Comparison of ENCODE assay signal across 8 cellular contexts in genomic region chr6:96520039-96520850, GRCh38. TPM values are rescaled to one million over a fixed set of nuclear protein-coding genes. Genes with fewer than 3 reads are reported as not detected.
A peak's percentile ranks its signal among the peaks of the same experiment; 100 is the strongest.
DNase-seq lines count a peak whose midpoint lies in the region; ATAC-seq and TF ChIP-seq lines count a peak whose summit lies in the region.

No MANE protein-coding gene starts in this region.

- no peaks in the 10 kb centered on the region for H3K36me3 Mint-ChIP-seq in neural crest cell (ENCODE audit: low read depth)

- no peaks in the 10 kb centered on the region for H3K9me3 Mint-ChIP-seq in neural crest cell

- H3K9ac ChIP-seq in OCI-LY1 (ENCODE audit: low read length) (peak overlapping the region; percentile 82), endocrine pancreas (ENCODE audit: control insufficient read depth, insufficient read depth, low read length) (no peak overlapping the region)

- H3K4me2 ChIP-seq in DOHH2 (ENCODE audit: low read length) (peak overlapping the region; percentile 85), OCI-LY1 (ENCODE audit: low read length) (peak overlapping the region; percentile 80)

- peak overlapping the region; percentile 99 for H3K4me3 Mint-ChIP-seq in neural crest cell

- DNase-seq in neural crest cell (ENCODE audit: low read depth, low spot score), result no peak
- no peak for DNase-seq in activated CD4-positive, CD25-positive, alpha-beta regulatory T cell treated with anti-CD3 and anti-CD28 coated beads, Interleukin-2, amount 50 U/mL, for 72 hours
- no peak for DNase-seq in NCI-H774 (lab: John Stamatoyannopoulos, UW)
- no peak for DNase-seq in NCI-H526 treated with DMSO at 0.1 percent for 48 hours (lab: John Stamatoyannopoulos, UW)

- H3K27ac Mint-ChIP-seq in neural crest cell (ENCODE audit: unreplicated experiment), result peak overlapping the region; percentile 6

- H3K27me3 Mint-ChIP-seq in neural crest cell (ENCODE audit: low read depth), result no peaks in the 10 kb centered on the region

- peaks cover 26% of the 10 kb centered on the region for H3K4me1 Mint-ChIP-seq in neural crest cell

- H3F3A ChIP-seq in DOHH2 (ENCODE audit: control insufficient read depth, insufficient read depth), result no peaks in the 10 kb centered on the region; the same call in 1 of the 2 replicates
- no peaks in the 10 kb centered on the region for H3F3A ChIP-seq in OCI-LY1 (ENCODE audit: insufficient read depth, low read length)

- H3K4me3 ChIP-seq in DOHH2 (ENCODE audit: low read length), result peak overlapping the region; percentile 95
- H3K4me3 ChIP-seq in OCI-LY1 (ENCODE audit: low read depth, low read length, poor library complexity, severe bottlenecking), result peak overlapping the region; percentile 80
- H3K4me3 ChIP-seq in endocrine pancreas (ENCODE audit: control insufficient read depth, insufficient read depth, low read length), result peak overlapping the region; percentile 96

- H3K4me1 ChIP-seq in DOHH2 (ENCODE audit: control insufficient read depth, low read length) (peaks cover 26% of the 10 kb centered on the region), OCI-LY1 (ENCODE audit: insufficient read depth, low read length, severe bottlenecking) (peaks cover 31% of the 10 kb centered on the region), endocrine pancreas (ENCODE audit: control insufficient read depth, insufficient read depth, low read length) (peaks cover 19% of the 10 kb centered on the region)

- H2AFZ ChIP-seq in OCI-LY1 (ENCODE audit: low read length), result no peak overlapping the region

- ATAC-seq in GM21367 (IDR thresholded peaks at IDR 0.05; ENCODE audit: unreplicated experiment), result no peak

- H4K20me1 ChIP-seq in DOHH2 (ENCODE audit: control insufficient read depth, insufficient read depth, low read depth, low read length) (no peaks in the 10 kb centered on the region), OCI-LY1 (ENCODE audit: insufficient read depth, low read length) (no peaks in the 10 kb centered on the region)

- H3K9me3 ChIP-seq in DOHH2 (ENCODE audit: control insufficient read depth, insufficient read depth, low read length) (no peaks in the 10 kb centered on the region), OCI-LY1 (ENCODE audit: low read length) (no peaks in the 10 kb centered on the region), endocrine pancreas (ENCODE audit: control insufficient read depth, low read length) (no peaks in the 10 kb centered on the region)

- H3K79me2 ChIP-seq in DOHH2 (ENCODE audit: control insufficient read depth, low read length) (peaks cover 42% of the 10 kb centered on the region), OCI-LY1 (ENCODE audit: insufficient read depth, low read length) (peaks cover 8% of the 10 kb centered on the region)

- H3K36me3 ChIP-seq in DOHH2 (ENCODE audit: control insufficient read depth, low read length) (peaks cover 34% of the 10 kb centered on the region), OCI-LY1 (ENCODE audit: insufficient read depth, low read length) (peaks cover 19% of the 10 kb centered on the region), endocrine pancreas (ENCODE audit: control insufficient read depth, insufficient read depth, low read length) (no peaks in the 10 kb centered on the region)

- no peaks in the 10 kb centered on the region for H3K27me3 ChIP-seq in DOHH2 (ENCODE audit: control insufficient read depth, low read length)
- no peaks in the 10 kb centered on the region for H3K27me3 ChIP-seq in OCI-LY1 (ENCODE audit: insufficient read depth, low read length)
- H3K27me3 ChIP-seq in endocrine pancreas (ENCODE audit: control insufficient read depth, insufficient read depth, low read length), result no peaks in the 10 kb centered on the region

- no peak for TF ChIP-seq CTCF in DOHH2 (IDR thresholded peaks at IDR 0.05; ENCODE audit: low read depth, low read length, poor library complexity, severe bottlenecking)
- no peak for TF ChIP-seq CTCF in OCI-LY1 (IDR thresholded peaks at IDR 0.05; ENCODE audit: low read length)
- no peak for TF ChIP-seq CTCF in neural crest cell (conservative IDR thresholded peaks at IDR 0.05)

- H3K27ac ChIP-seq in DOHH2 (ENCODE audit: low read depth, low read length) (no peak overlapping the region), OCI-LY1 (ENCODE audit: low read depth, low read length, poor library complexity, severe bottlenecking) (no peak overlapping the region)

- no peaks in the 10 kb centered on the region for H3K9me2 ChIP-seq in DOHH2 (replicated peaks; ENCODE audit: control insufficient read depth, low read length)
- H3K9me2 ChIP-seq in OCI-LY1 (ENCODE audit: low read depth, low read length), result no peaks in the 10 kb centered on the region

RNA-seq across cellular contexts. Expression of gene UFL1, which starts 1.4 kb away (rescaled TPM):
- 17.3 and 18.3 TPM in 2 replicates for total RNA-seq in neural crest cell

RNA-seq across cellular contexts. Expression of gene FHL5, which starts 42.7 kb away (rescaled TPM):
- total RNA-seq in neural crest cell, result not detected in 2 replicates
